Comparison of ENCODE assay signal across 28 cellular contexts in the genomic region with DNA sequence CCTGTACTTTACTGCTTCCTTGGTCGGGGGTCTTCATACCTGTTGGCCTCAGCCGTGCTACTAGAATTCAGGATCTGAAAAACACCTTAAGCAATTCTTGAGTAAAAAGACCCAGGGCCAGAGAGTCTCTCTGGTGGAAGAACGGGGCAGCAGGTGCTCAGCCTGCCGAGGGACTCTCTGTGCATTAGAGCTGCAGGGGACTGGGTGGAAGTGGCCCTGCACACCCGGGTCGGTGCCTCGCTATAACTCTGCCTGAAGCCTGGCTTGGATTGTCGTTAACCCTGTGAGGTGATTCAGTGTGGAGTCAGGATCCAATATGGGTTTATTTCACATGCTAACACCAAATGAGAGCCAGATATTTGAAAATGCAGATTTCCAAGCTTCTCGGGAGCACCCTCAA. TPM values are rescaled to one million over a fixed set of nuclear protein-coding genes. Genes with fewer than 3 reads are reported as not detected.
"Had no signal": no experiment of that assay in that cellular context is flagged by ENCODE, and none has a peak within 500 bp of the region (broad histone marks: within the 10 kb centered on the region; RNA-seq: fewer than 3 reads in every experiment).

No MANE protein-coding gene starts in this region.

- H3K36me3 ChIP-seq: breast epithelium, esophagus muscularis mucosa, heart right ventricle, stomach, thyroid gland had no signal

- H3K4me1 ChIP-seq: breast epithelium, foreskin keratinocyte, thyroid gland had no signal

- ATAC-seq: activated CD8-positive, alpha-beta T cell treated with anti-CD3 and anti-CD28 coated beads for 36 hours; activated naive CD8-positive, alpha-beta T cell treated with anti-CD3 and anti-CD28 coated beads, Interleukin-2, amount 50 U/mL, for 24 hours; foreskin keratinocyte; left ventricle myocardium superior; stimulated activated memory B cell treated with anti-CD40 and anti-IgM and Interleukin-4, amounts not matched to agents 10 μg/mL and 1 μg/mL and 100 μg/mL, for 72 hours had no signal

- H3K27me3 Mint-ChIP-seq: activated naive CD4-positive, alpha-beta T cell treated with anti-CD3 and anti-CD28 coated beads, Interleukin-2, amount 50 U/mL, for 24 hours had no signal

- H3K9me3 Mint-ChIP-seq: activated CD8-positive, alpha-beta T cell treated with anti-CD3 and anti-CD28 coated beads for 36 hours; activated naive CD4-positive, alpha-beta T cell treated with anti-CD3 and anti-CD28 coated beads, Interleukin-2, amount 50 U/mL, for 24 hours; activated naive CD8-positive, alpha-beta T cell treated with anti-CD3 and anti-CD28 coated beads, Interleukin-2, amount 50 U/mL, for 24 hours; activated T-helper 2 cell treated with anti-CD3 and anti-CD28 coated beads, Interferon-gamma antibody, Interleukin-2, Interleukin-4, amounts not matched to agents 10 μg/mL and 5 μg/mL and 100 μg/mL, durations not matched to agents 14 hours and 24 hours and 36 hours; central memory CD8-positive, alpha-beta T cell; dendritic cell treated with granulocyte-macrophage colony-stimulating factor and Interleukin-4, amounts not matched to agents 40 ng/mL and 50 ng/mL, for 4 days; nephron; stimulated activated memory B cell treated with anti-CD40 and anti-IgM and Interleukin-4, amounts not matched to agents 10 μg/mL and 1 μg/mL and 100 μg/mL, for 72 hours; T-helper 1 cell treated with Interleukin-12 subunit alpha and Interleukin-12 subunit beta and Interleukin-4 antibody, amounts not matched to agents 30 μg/mL and 1 μg/mL, for 36 hours had no signal

- H3K27ac ChIP-seq: breast epithelium, esophagus muscularis mucosa, foreskin keratinocyte, heart right ventricle, SK-N-MC, stomach, thyroid gland had no signal

- H3K4me3 ChIP-seq: breast epithelium, esophagus muscularis mucosa, heart right ventricle, SK-N-MC, smooth muscle cell, stomach, thyroid gland had no signal

- H3K27me3 ChIP-seq: thyroid gland had no signal

- H3K4me3 Mint-ChIP-seq: activated CD8-positive, alpha-beta T cell treated with anti-CD3 and anti-CD28 coated beads for 36 hours; activated naive CD4-positive, alpha-beta T cell treated with anti-CD3 and anti-CD28 coated beads, Interleukin-2, amount 50 U/mL, for 24 hours; activated naive CD8-positive, alpha-beta T cell treated with anti-CD3 and anti-CD28 coated beads, Interleukin-2, amount 50 U/mL, for 24 hours; central memory CD8-positive, alpha-beta T cell; dendritic cell treated with granulocyte-macrophage colony-stimulating factor and Interleukin-4, amounts not matched to agents 40 ng/mL and 50 ng/mL, for 4 days; nephron; stimulated activated memory B cell treated with anti-CD40 and anti-IgM and Interleukin-4, amounts not matched to agents 10 μg/mL and 1 μg/mL and 100 μg/mL, for 72 hours; T-helper 1 cell treated with Interleukin-12 subunit alpha and Interleukin-12 subunit beta and Interleukin-4 antibody, amounts not matched to agents 30 μg/mL and 1 μg/mL, for 36 hours had no signal

- H3K9me3 ChIP-seq: breast epithelium, esophagus muscularis mucosa, heart right ventricle, stomach, thyroid gland had no signal

- H3K36me3 Mint-ChIP-seq: activated naive CD4-positive, alpha-beta T cell treated with anti-CD3 and anti-CD28 coated beads, Interleukin-2, amount 50 U/mL, for 24 hours; stimulated activated memory B cell treated with anti-CD40 and anti-IgM and Interleukin-4, amounts not matched to agents 10 μg/mL and 1 μg/mL and 100 μg/mL, for 72 hours had no signal

- DNase-seq: activated CD4-positive, alpha-beta T cell treated with anti-CD3 and anti-CD28 coated beads, Interleukin-2, amount 50 U/mL, for 1 hour; activated CD8-positive, alpha-beta T cell treated with anti-CD3 and anti-CD28 coated beads for 36 hours; activated naive CD8-positive, alpha-beta T cell treated with anti-CD3 and anti-CD28 coated beads, Interleukin-2, amount 50 U/mL, for 24 hours; activated T-cell treated with anti-CD3 and anti-CD28 coated beads, Interleukin-2, amount 50 U/mL, for 48 hours; amygdala; foreskin keratinocyte; heart right ventricle; left ventricle myocardium superior; stimulated activated CD4-positive, alpha-beta T cell treated with anti-CD3 and anti-CD28 coated beads, Interleukin-1b, Interleukin-23, amount 100 ng/mL, for 48 hours; stimulated activated CD4-positive, alpha-beta T cell treated with anti-CD3 and anti-CD28 coated beads, Interleukin-4, amount 100 ng/mL, for 4 hours; stimulated activated CD8-positive, alpha-beta memory T cell treated with anti-CD3 and anti-CD28 coated beads, Interleukin-4, amount 100 ng/mL, for 48 hours; stomach; thyroid gland had no signal

- H3K27ac Mint-ChIP-seq: activated CD8-positive, alpha-beta T cell treated with anti-CD3 and anti-CD28 coated beads for 36 hours; activated naive CD4-positive, alpha-beta T cell treated with anti-CD3 and anti-CD28 coated beads, Interleukin-2, amount 50 U/mL, for 24 hours; activated naive CD8-positive, alpha-beta T cell treated with anti-CD3 and anti-CD28 coated beads, Interleukin-2, amount 50 U/mL, for 24 hours; activated T-helper 2 cell treated with anti-CD3 and anti-CD28 coated beads, Interferon-gamma antibody, Interleukin-2, Interleukin-4, amounts not matched to agents 10 μg/mL and 5 μg/mL and 100 μg/mL, durations not matched to agents 14 hours and 24 hours and 36 hours; dendritic cell treated with granulocyte-macrophage colony-stimulating factor and Interleukin-4, amounts not matched to agents 40 ng/mL and 50 ng/mL, for 4 days; stimulated activated memory B cell treated with anti-CD40 and anti-IgM and Interleukin-4, amounts not matched to agents 10 μg/mL and 1 μg/mL and 100 μg/mL, for 72 hours; T-helper 1 cell treated with Interleukin-12 subunit alpha and Interleukin-12 subunit beta and Interleukin-4 antibody, amounts not matched to agents 30 μg/mL and 1 μg/mL, for 36 hours had no signal

- H3K4me1 Mint-ChIP-seq: activated naive CD4-positive, alpha-beta T cell treated with anti-CD3 and anti-CD28 coated beads, Interleukin-2, amount 50 U/mL, for 24 hours; activated naive CD8-positive, alpha-beta T cell treated with anti-CD3 and anti-CD28 coated beads, Interleukin-2, amount 50 U/mL, for 24 hours; central memory CD8-positive, alpha-beta T cell; nephron; stimulated activated memory B cell treated with anti-CD40 and anti-IgM and Interleukin-4, amounts not matched to agents 10 μg/mL and 1 μg/mL and 100 μg/mL, for 72 hours had no signal

RNA-seq across cellular contexts. Expression of a gene that starts 35.2 kb away (rescaled TPM):
- total RNA-seq: activated CD8-positive, alpha-beta T cell treated with anti-CD3 and anti-CD28 coated beads for 36 hours; activated T-helper 2 cell treated with anti-CD3 and anti-CD28 coated beads, Interferon-gamma antibody, Interleukin-2, Interleukin-4, amounts not matched to agents 10 μg/mL and 5 μg/mL and 100 μg/mL, durations not matched to agents 14 hours and 24 hours and 36 hours; foreskin keratinocyte; glomerular endothelial cell; lung microvascular endothelial cell; osteoblast; renal cortical epithelial cell had no signal
